Comparison of ENCODE assay signal across 9 cellular contexts in genomic region chr12:54390176-54390667, GRCh38. TPM values are rescaled to one million over a fixed set of nuclear protein-coding genes. Genes with fewer than 3 reads are reported as not detected.
A peak's percentile ranks its signal among the peaks of the same experiment; 100 is the strongest.
DNase-seq lines count a peak whose midpoint lies in the region; ATAC-seq and TF ChIP-seq lines count a peak whose summit lies in the region.
"Had no signal": no experiment of that assay in that cellular context is flagged by ENCODE, and none has a peak within 500 bp of the region (broad histone marks: within the 10 kb centered on the region; RNA-seq: fewer than 3 reads in every experiment).

No MANE protein-coding gene starts in this region.

- POLR2A ChIA-PET in A673 (lab: Charles Lee; ENCODE audit: low non-redundant PET): no interaction called here
- POLR2A ChIA-PET in activated CD8-positive, alpha-beta T cell treated with anti-CD3 and anti-CD28 coated beads for 36 hours (lab: Charles Lee): interaction anchor here (0.9 to 1.3 kb wide), 3 partner anchors 9 to 106 kb away, joined by 4 to 7 read pairs (median 4); no protein-coding TSS in a partner anchor

- peaks cover 54% of the 10 kb centered on the region for H3K4me1 ChIP-seq in A673 (ENCODE audit: insufficient read depth, low read length, poor library complexity, severe bottlenecking)
- H3K4me1 ChIP-seq in right lobe of liver: no peaks in the 10 kb centered on the region
- H3K4me1 ChIP-seq in esophagus muscularis mucosa: peaks cover 15 to 34% (median 25%) of the 10 kb centered on the region in 4 donors

- no peaks in the 10 kb centered on the region for H3K9me3 Mint-ChIP-seq in activated CD8-positive, alpha-beta T cell treated with anti-CD3 and anti-CD28 coated beads for 36 hours

- ATAC-seq in activated CD8-positive, alpha-beta T cell treated with anti-CD3 and anti-CD28 coated beads for 36 hours: no peak
- ATAC-seq in right lobe of liver: peak; percentile 4 to 17 (median 8)
- no peak for ATAC-seq in GM21529 (IDR thresholded peaks at IDR 0.05; ENCODE audit: unreplicated experiment)
- ATAC-seq in GM21423 (IDR thresholded peaks at IDR 0.05; ENCODE audit: unreplicated experiment): no peak

- no peak for TF ChIP-seq CTCF in A673 (conservative IDR thresholded peaks at IDR 0.05; ENCODE audit: low read depth, low read length)
- no peak for TF ChIP-seq CTCF in activated CD8-positive, alpha-beta T cell treated with anti-CD3 and anti-CD28 coated beads for 36 hours (IDR thresholded peaks at IDR 0.05)
- no peak for TF ChIP-seq CTCF in right lobe of liver (IDR thresholded peaks at IDR 0.05)
- TF ChIP-seq CTCF in esophagus muscularis mucosa (IDR thresholded peaks at IDR 0.05): no peak

- H3K4me3 ChIP-seq in A673 (ENCODE audit: low read depth, low read length, poor library complexity, severe bottlenecking) (peak overlapping the region; percentile 58), right lobe of liver (no peak overlapping the region), esophagus muscularis mucosa (no peak overlapping the region)

- TF ChIP-seq POLR2A in right lobe of liver (IDR thresholded peaks at IDR 0.05) (no peak), esophagus muscularis mucosa (IDR thresholded peaks at IDR 0.05; ENCODE audit: low read depth) (no peak)

- H3K27ac Mint-ChIP-seq in activated CD8-positive, alpha-beta T cell treated with anti-CD3 and anti-CD28 coated beads for 36 hours: no peak overlapping the region

- H3K4me1 Mint-ChIP-seq in activated CD8-positive, alpha-beta T cell treated with anti-CD3 and anti-CD28 coated beads for 36 hours (ENCODE audit: low read depth): peaks cover 27% of the 10 kb centered on the region

- H3K27me3 ChIP-seq in A673 (replicated peaks; ENCODE audit: insufficient read depth, low read depth, low read length, poor library complexity): no peaks in the 10 kb centered on the region
- H3K27me3 ChIP-seq in right lobe of liver: no peaks in the 10 kb centered on the region
- H3K27me3 ChIP-seq in esophagus muscularis mucosa: no peaks in the 10 kb centered on the region

- H3K9me3 ChIP-seq in A673 (ENCODE audit: low read depth, low read length, poor library complexity, severe bottlenecking) (no peaks in the 10 kb centered on the region), right lobe of liver (no peaks in the 10 kb centered on the region), esophagus muscularis mucosa (no peaks in the 10 kb centered on the region)

- 60% methylated on average over 1 of the region's 7 CpGs for WGBS in right lobe of liver (ENCODE audit: insufficient coverage, low coverage, low lambda C conversion rate, missing lambda C conversion rate)
- WGBS in esophagus muscularis mucosa: 73% methylated on average over 7 of the region's 7 CpGs

- H3K4me3 Mint-ChIP-seq in activated CD8-positive, alpha-beta T cell treated with anti-CD3 and anti-CD28 coated beads for 36 hours: peak overlapping the region; percentile 58

- no peak for TF ChIP-seq EP300 in esophagus muscularis mucosa (IDR thresholded peaks at IDR 0.05)

- H3K36me3 ChIP-seq in A673 (ENCODE audit: insufficient read depth, low read length, poor library complexity, severe bottlenecking): peaks cover 8% of the 10 kb centered on the region
- peaks cover 0 to 10% (median 5%) of the 10 kb centered on the region in 4 donors for H3K36me3 ChIP-seq in right lobe of liver
- H3K36me3 ChIP-seq in esophagus muscularis mucosa: peaks cover 6 to 25% (median 14%) of the 10 kb centered on the region in 4 donors

- no peak overlapping the region for H3K27ac ChIP-seq in A673 (ENCODE audit: low read depth, low read length, poor library complexity, severe bottlenecking)
- no peak overlapping the region for H3K27ac ChIP-seq in right lobe of liver
- H3K27ac ChIP-seq in esophagus muscularis mucosa (replicated peaks in 1 of 4): peak overlapping the region in 2 of 4 donors; percentile 59 to 72

- CTCF ChIA-PET in A673 (lab: Charles Lee): interaction anchor here (0.6 kb wide), 1 partner anchor 53 kb away, joined by 5 read pairs; no protein-coding TSS in a partner anchor
- CTCF ChIA-PET in activated CD8-positive, alpha-beta T cell treated with anti-CD3 and anti-CD28 coated beads for 36 hours (lab: Charles Lee): interaction anchor here (0.6 to 2.2 kb wide), 5 partner anchors 9 to 445 kb away, joined by 3 to 10 read pairs (median 3); no protein-coding TSS in a partner anchor

- intact Hi-C loops in A673 (cut with micrococcal nuclease; ENCODE audit: unreplicated experiment): no loop called here
- intact Hi-C loops in activated CD8-positive, alpha-beta T cell treated with anti-CD3 and anti-CD28 coated beads for 36 hours (cut with micrococcal nuclease): no loop called here
- intact Hi-C loops in right lobe of liver (cut with DNase I): loop anchor here in 1 of 2 donors (5.0 kb wide), 1 partner anchor 52 kb away; no protein-coding TSS in a partner anchor
- intact Hi-C loops in esophagus muscularis mucosa (cut with DNase I): no loop called here

- no peaks in the 10 kb centered on the region for H3K27me3 Mint-ChIP-seq in activated CD8-positive, alpha-beta T cell treated with anti-CD3 and anti-CD28 coated beads for 36 hours

- DNase-seq in A673 (ENCODE audit: low spot score): no peak
- peak; percentile 83 for DNase-seq in HPDE6-E6E7 (ENCODE audit: extremely low spot score)
- DNase-seq in activated CD8-positive, alpha-beta T cell treated with anti-CD3 and anti-CD28 coated beads for 36 hours: no peak
- DNase-seq in right lobe of liver: no peak
- no peak for DNase-seq in esophagus muscularis mucosa (ENCODE audit: extremely low spot score)
- no peak for DNase-seq in RPMI8226
- DNase-seq: MM.1S had no signal

- H3K36me3 Mint-ChIP-seq in activated CD8-positive, alpha-beta T cell treated with anti-CD3 and anti-CD28 coated beads for 36 hours (ENCODE audit: low read depth): peaks cover 2% of the 10 kb centered on the region

- no TSS peak for BruUV-seq in A673 (replicated peaks; lab: Mats Ljungman, UMichigan)

RNA-seq across cellular contexts. Expression of gene ZNF385A, which starts 5.7 kb away (rescaled TPM):
- total RNA-seq in A673 (2021) (17.5 and 26.8 TPM in 2 replicates), right lobe of liver (1 to 10 TPM; 2.4 to 9.3 (median 3.7) TPM), esophagus muscularis mucosa (10 to 100 TPM; 15.7 to 32.6 (median 19.4) TPM)
- total RNA-seq in activated CD8-positive, alpha-beta T cell treated with anti-CD3 and anti-CD28 coated beads for 36 hours: 1 to 10 TPM; 1.1 to 2.5 TPM

RNA-seq across cellular contexts. Expression of gene GPR84, which starts 25.9 kb away (rescaled TPM):
- not detected in 2 replicates for total RNA-seq in A673 (2021)
- not detected for total RNA-seq in activated CD8-positive, alpha-beta T cell treated with anti-CD3 and anti-CD28 coated beads for 36 hours
- under 1 TPM in 1 of 6 experiments, not detected in 5; 0.35 TPM for total RNA-seq in right lobe of liver
- under 1 TPM in 1 of 4 donors, not detected in 3; 0.66 TPM for total RNA-seq in esophagus muscularis mucosa

RNA-seq across cellular contexts. Expression of gene ITGA5, which starts 28.8 kb away (rescaled TPM):
- 96.8 and 108 TPM in 2 replicates for total RNA-seq in A673 (2021)
- 10 to 100 TPM; 35.2 to 36.6 TPM for total RNA-seq in activated CD8-positive, alpha-beta T cell treated with anti-CD3 and anti-CD28 coated beads for 36 hours
- total RNA-seq in right lobe of liver: 10 to 100 TPM; 31.2 to 75.6 (median 35.5) TPM
- total RNA-seq in esophagus muscularis mucosa: 100 to 1,000 TPM; 264 to 785 (median 602) TPM

Comparison
In these comparisons a context has a peak if more than half of its experiments do, and no peak if none do; other contexts are left out.
1. ATAC-seq: peak in right lobe of liver (4 of 4); none in activated CD8-positive, alpha-beta T cell treated with anti-CD3 and anti-CD28 coated beads for 36 hours (single experiment), GM21529 (single experiment) and GM21423 (single experiment).